ENCODE assay signal across 23 cellular contexts in the genomic region with DNA sequence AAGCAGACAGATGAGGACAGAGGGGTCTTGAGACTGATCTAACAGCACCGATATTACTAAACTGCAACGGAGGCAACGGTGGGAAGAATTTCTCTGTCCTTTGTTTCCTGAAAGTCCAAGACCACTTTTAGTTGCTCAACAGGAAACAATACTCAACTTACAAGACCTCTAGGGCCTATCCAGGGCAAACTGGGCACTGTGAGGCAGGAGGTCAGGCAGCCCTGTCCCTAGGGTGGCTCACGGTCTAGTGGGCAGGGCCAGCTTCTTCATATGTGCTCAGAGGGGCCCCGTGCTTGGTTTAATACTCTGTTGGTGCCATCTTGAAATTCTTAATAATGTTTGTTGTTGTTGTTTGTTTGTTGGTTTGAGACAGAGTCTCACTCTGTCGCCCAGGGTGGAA. TPM values are rescaled to one million over a fixed set of nuclear protein-coding genes. Genes with fewer than 3 reads are reported as not detected.
DNase-seq lines count a peak whose midpoint lies in the region; ATAC-seq and TF ChIP-seq lines count a peak whose summit lies in the region.
"Had no signal": no experiment of that assay in that cellular context is flagged by ENCODE, and none has a peak within 500 bp of the region (broad histone marks: within the 10 kb centered on the region; RNA-seq: fewer than 3 reads in every experiment).

No MANE protein-coding gene starts in this region.

- peak overlapping the region; percentile 76 for H3K27ac Mint-ChIP-seq in activated T-cell treated with anti-CD3 and anti-CD28 coated beads, Interleukin-2, amount 50 U/mL, for 24 hours
- no peak overlapping the region for H3K27ac Mint-ChIP-seq in activated T-cell treated with anti-CD3 and anti-CD28 coated beads, Interleukin-2, amount 50 U/mL, for 72 hours
- H3K27ac Mint-ChIP-seq in T-cell: peak overlapping the region; percentile 19 to 52
- peak overlapping the region; percentile 74 for H3K27ac Mint-ChIP-seq in stimulated activated effector memory CD8-positive, alpha-beta T cell treated with anti-CD3 and anti-CD28 coated beads, Interleukin-12 subunit alpha, Interleukin-12 subunit beta, amount 100 ng/mL, for 72 hours

- H3K36me3 ChIP-seq in left lung (peaks cover 0 to 39% of the 10 kb centered on the region in 2 donors), mammary epithelial cell (ENCODE audit: insufficient read depth, low read length) (peaks cover 8% of the 10 kb centered on the region)

- H3K27ac ChIP-seq in left lung (peak overlapping the region; percentile 7 to 67), mammary epithelial cell (ENCODE audit: insufficient read depth, low read depth, low read length) (no peak overlapping the region)
- H3K27ac ChIP-seq: KMS-11, SJCRH30 had no signal

- H2AFZ ChIP-seq in mammary epithelial cell (ENCODE audit: low read depth, low read length): no peak overlapping the region

- H3K4me3 Mint-ChIP-seq in activated T-cell treated with anti-CD3 and anti-CD28 coated beads, Interleukin-2, amount 50 U/mL, for 24 hours: no peak overlapping the region
- no peak overlapping the region for H3K4me3 Mint-ChIP-seq in activated T-cell treated with anti-CD3 and anti-CD28 coated beads, Interleukin-2, amount 50 U/mL, for 72 hours
- no peak overlapping the region for H3K4me3 Mint-ChIP-seq in T-cell
- no peak overlapping the region for H3K4me3 Mint-ChIP-seq in stimulated activated effector memory CD8-positive, alpha-beta T cell treated with anti-CD3 and anti-CD28 coated beads, Interleukin-12 subunit alpha, Interleukin-12 subunit beta, amount 100 ng/mL, for 72 hours
- H3K4me3 Mint-ChIP-seq: activated CD8-positive, alpha-beta memory T cell treated with anti-CD3 and anti-CD28 coated beads, Interleukin-2, amount 10 ng/mL, durations not matched to agents 7 days and 5 days had no signal

- ATAC-seq in activated T-cell treated with anti-CD3 and anti-CD28 coated beads, Interleukin-2, amount 50 U/mL, for 72 hours (replicated peaks in 1 of 2): no peak
- ATAC-seq in T-cell (replicated peaks in 1 of 4) (no peak), left lung (no peak)
- no peak for ATAC-seq in stimulated activated effector memory CD8-positive, alpha-beta T cell treated with anti-CD3 and anti-CD28 coated beads, Interleukin-12 subunit alpha, Interleukin-12 subunit beta, amount 100 ng/mL, for 72 hours
- ATAC-seq: activated CD8-positive, alpha-beta memory T cell treated with anti-CD3 and anti-CD28 coated beads, Interleukin-2, amount 10 ng/mL, durations not matched to agents 7 days and 5 days had no signal

- in situ Hi-C loops in mammary epithelial cell (cut with MboI; ENCODE audit: low sequenced_read_pairs in 2 of 2): no loop called here

- H3K4me3 ChIP-seq in left lung (no peak overlapping the region), mammary epithelial cell (replicated peaks in 1 of 3; ENCODE audit: insufficient read depth in 1 of 3, low read depth in 2 of 3, low read length in 3 of 3) (no peak overlapping the region)
- H3K4me3 ChIP-seq: SJCRH30, testis had no signal

- H3K4me1 ChIP-seq in left lung: peaks cover 29 to 98% of the 10 kb centered on the region in 2 donors
- peaks cover 48% of the 10 kb centered on the region for H3K4me1 ChIP-seq in mammary epithelial cell (ENCODE audit: insufficient read depth, low read length)

- no TSS peak for BruUV-seq in mammary epithelial cell (replicated peaks; lab: Mats Ljungman, UMichigan)

- no peak overlapping the region for H3K9ac ChIP-seq in mammary epithelial cell (ENCODE audit: insufficient read depth, low read length)
- H3K9ac ChIP-seq: KMS-11 had no signal

- no peaks in the 10 kb centered on the region for H4K20me1 ChIP-seq in mammary epithelial cell (ENCODE audit: insufficient read depth, low read length)

- dilution Hi-C loops in mammary epithelial cell (cut with HindIII; ENCODE audit: low sequenced_read_pairs): no loop called here

- no peaks in the 10 kb centered on the region for H3K9me3 ChIP-seq in left lung
- H3K9me3 ChIP-seq in mammary epithelial cell (replicated peaks; ENCODE audit: insufficient read depth, low read length): no peaks in the 10 kb centered on the region
- H3K9me3 ChIP-seq: testis had no signal

- H3K79me2 ChIP-seq in mammary epithelial cell (ENCODE audit: insufficient read depth, low read length): peaks cover 85% of the 10 kb centered on the region

- H3K9me3 Mint-ChIP-seq in activated T-cell treated with anti-CD3 and anti-CD28 coated beads, Interleukin-2, amount 50 U/mL, for 24 hours: no peaks in the 10 kb centered on the region
- H3K9me3 Mint-ChIP-seq in activated T-cell treated with anti-CD3 and anti-CD28 coated beads, Interleukin-2, amount 50 U/mL, for 72 hours: no peaks in the 10 kb centered on the region
- no peaks in the 10 kb centered on the region for H3K9me3 Mint-ChIP-seq in T-cell
- H3K9me3 Mint-ChIP-seq in stimulated activated effector memory CD8-positive, alpha-beta T cell treated with anti-CD3 and anti-CD28 coated beads, Interleukin-12 subunit alpha, Interleukin-12 subunit beta, amount 100 ng/mL, for 72 hours: no peaks in the 10 kb centered on the region

- TF ChIP-seq CTCF in left lung (IDR thresholded peaks at IDR 0.05): no peak
- no peak for TF ChIP-seq CTCF in mammary epithelial cell (conservative IDR thresholded peaks at IDR 0.05 in 1 of 2, IDR thresholded peaks at IDR 0.05 in 1 of 2; ENCODE audit: extremely low read depth in 1 of 2, insufficient read depth in 1 of 2, low read depth in 1 of 2, low read length in 2 of 2)

- H3K4me2 ChIP-seq in mammary epithelial cell (ENCODE audit: insufficient read depth, low read depth, low read length): no peak overlapping the region
- H3K4me2 ChIP-seq: KMS-11 had no signal

- 100% methylated on average over 6 of the region's 6 CpGs for WGBS in mammary epithelial cell (ENCODE audit: low coverage, missing lambda C conversion rate)

- intact Hi-C loops in left lung (cut with DNase I) (no loop called here), mammary epithelial cell (cut with micrococcal nuclease) (no loop called here)

- no peaks in the 10 kb centered on the region for H3K27me3 ChIP-seq in left lung
- no peaks in the 10 kb centered on the region for H3K27me3 ChIP-seq in mammary epithelial cell (ENCODE audit: insufficient read depth, low read length)
- H3K27me3 ChIP-seq: SJCRH30, testis had no signal

- POLR2A ChIA-PET in T-cell (lab: Charles Lee): no interaction called here

- CTCF ChIA-PET in T-cell (lab: Charles Lee): no interaction called here
- CTCF ChIA-PET in mammary epithelial cell (lab: Charles Lee; ENCODE audit: low non-redundant PET): interaction anchor here (0.6 kb wide), 1 partner anchor 48 kb away, joined by 4 read pairs; no protein-coding TSS in a partner anchor

- peaks cover 68% of the 10 kb centered on the region for H3K36me3 Mint-ChIP-seq in activated T-cell treated with anti-CD3 and anti-CD28 coated beads, Interleukin-2, amount 50 U/mL, for 24 hours (ENCODE audit: low read depth)
- H3K36me3 Mint-ChIP-seq in activated T-cell treated with anti-CD3 and anti-CD28 coated beads, Interleukin-2, amount 50 U/mL, for 72 hours (ENCODE audit: insufficient read depth in 2 of 2): peaks cover 5 to 12% of the 10 kb centered on the region in 2 donors
- peaks cover 14% of the 10 kb centered on the region for H3K36me3 Mint-ChIP-seq in T-cell
- peaks cover 98% of the 10 kb centered on the region for H3K36me3 Mint-ChIP-seq in stimulated activated effector memory CD8-positive, alpha-beta T cell treated with anti-CD3 and anti-CD28 coated beads, Interleukin-12 subunit alpha, Interleukin-12 subunit beta, amount 100 ng/mL, for 72 hours

- DNase-seq in activated T-cell treated with anti-CD3 and anti-CD28 coated beads, Interleukin-2, amount 50 U/mL, for 24 hours: no peak
- DNase-seq in activated T-cell treated with anti-CD3 and anti-CD28 coated beads, Interleukin-2, amount 50 U/mL, for 72 hours: no peak
- DNase-seq in T-cell (no peak), left lung (no peak), NCI-H69 (lab: John Stamatoyannopoulos, UW) (no peak), NCI-H1930 (lab: John Stamatoyannopoulos, UW) (no peak), mammary epithelial cell (no peak)
- DNase-seq in stimulated activated effector memory CD8-positive, alpha-beta T cell treated with anti-CD3 and anti-CD28 coated beads, Interleukin-12 subunit alpha, Interleukin-12 subunit beta, amount 100 ng/mL, for 72 hours (ENCODE audit: low spot score in 2 of 2): no peak
- DNase-seq: 8988T; activated CD8-positive, alpha-beta memory T cell treated with anti-CD3 and anti-CD28 coated beads, Interleukin-2, amount 10 ng/mL, durations not matched to agents 7 days and 5 days; activated effector memory CD4-positive, alpha-beta T cell treated with Interleukin-2 at 50 U/mL for 16 hours; cerebellar nuclear complex; NCI-H1105; NCI-H2107; NCI-H524 treated with DMSO at 0.1 percent for 48 hours; posterior cingulate gyrus; SJCRH30; stimulated activated CD8-positive, alpha-beta memory T cell treated with anti-CD3 and anti-CD28 coated beads, Interleukin-4, amount 100 ng/mL, for 48 hours; T1000; testis had no signal

- H3K27me3 Mint-ChIP-seq in activated T-cell treated with anti-CD3 and anti-CD28 coated beads, Interleukin-2, amount 50 U/mL, for 24 hours: no peaks in the 10 kb centered on the region
- H3K27me3 Mint-ChIP-seq in activated T-cell treated with anti-CD3 and anti-CD28 coated beads, Interleukin-2, amount 50 U/mL, for 72 hours (ENCODE audit: low read depth): no peaks in the 10 kb centered on the region
- no peaks in the 10 kb centered on the region for H3K27me3 Mint-ChIP-seq in T-cell
- H3K27me3 Mint-ChIP-seq: activated CD8-positive, alpha-beta memory T cell treated with anti-CD3 and anti-CD28 coated beads, Interleukin-2, amount 10 ng/mL, durations not matched to agents 7 days and 5 days had no signal

- peaks cover 25% of the 10 kb centered on the region for H3K4me1 Mint-ChIP-seq in activated T-cell treated with anti-CD3 and anti-CD28 coated beads, Interleukin-2, amount 50 U/mL, for 24 hours (ENCODE audit: low read depth)
- peaks cover 18% of the 10 kb centered on the region for H3K4me1 Mint-ChIP-seq in activated T-cell treated with anti-CD3 and anti-CD28 coated beads, Interleukin-2, amount 50 U/mL, for 72 hours (ENCODE audit: low read depth)
- H3K4me1 Mint-ChIP-seq in T-cell: peaks cover 16 to 29% (median 26%) of the 10 kb centered on the region in 3 donors
- H3K4me1 Mint-ChIP-seq in stimulated activated effector memory CD8-positive, alpha-beta T cell treated with anti-CD3 and anti-CD28 coated beads, Interleukin-12 subunit alpha, Interleukin-12 subunit beta, amount 100 ng/mL, for 72 hours: peaks cover 63% of the 10 kb centered on the region

RNA-seq across cellular contexts. Expression of a gene that starts 14.2 kb away (rescaled TPM):
- 10 to 100 TPM; 33.8 to 48.8 TPM for total RNA-seq in activated T-cell treated with anti-CD3 and anti-CD28 coated beads, Interleukin-2, amount 50 U/mL, for 72 hours
- 10 to 100 TPM; 21.8 to 40.1 (median 35.0) TPM for total RNA-seq in T-cell
- 10 to 100 TPM; 43.5 to 48.8 TPM for total RNA-seq in left lung
- total RNA-seq in mammary epithelial cell: 10 to 100 TPM; 29.3 to 88.6 TPM
- polyA plus RNA-seq in mammary epithelial cell: 20.8 TPM
- 43.7 TPM for polyA minus RNA-seq in mammary epithelial cell

RNA-seq across cellular contexts. Expression of a gene that starts 36.7 kb away (rescaled TPM):
- total RNA-seq in activated T-cell treated with anti-CD3 and anti-CD28 coated beads, Interleukin-2, amount 50 U/mL, for 72 hours: not detected
- not detected for total RNA-seq in T-cell
- total RNA-seq in left lung: not detected
- total RNA-seq in mammary epithelial cell: not detected
- not detected for polyA plus RNA-seq in mammary epithelial cell
- polyA minus RNA-seq in mammary epithelial cell: not detected
- total RNA-seq: activated CD8-positive, alpha-beta memory T cell treated with anti-CD3 and anti-CD28 coated beads, Interleukin-2, amount 10 ng/mL, durations not matched to agents 7 days and 5 days; fibroblast of villous mesenchyme; SJCRH30 had no signal
- polyA plus RNA-seq: BJ had no signal
